ENCODE assay signal across 10 cellular contexts in the genomic region with DNA sequence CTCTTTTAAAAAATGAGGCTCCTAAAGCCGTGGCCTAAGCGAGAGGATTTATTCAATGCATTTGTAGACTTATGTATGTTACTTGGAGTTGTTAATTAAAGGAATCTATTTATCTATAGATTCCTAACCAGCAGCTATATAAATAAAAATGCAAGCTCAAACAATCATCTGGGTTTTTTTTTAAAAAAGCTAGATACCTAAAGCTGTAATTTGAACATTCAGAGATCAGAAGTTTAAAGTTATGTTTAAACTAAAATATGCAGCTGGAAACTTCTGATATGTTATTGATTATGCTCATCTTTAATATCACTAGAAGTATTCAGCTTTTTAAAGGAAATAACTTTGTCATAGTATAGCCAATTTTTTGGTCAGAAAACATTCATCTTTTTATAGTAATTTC. TPM values are rescaled to one million over a fixed set of nuclear protein-coding genes. Genes with fewer than 3 reads are reported as not detected.
A peak's percentile ranks its signal among the peaks of the same experiment; 100 is the strongest.
DNase-seq lines count a peak whose midpoint lies in the region; ATAC-seq and TF ChIP-seq lines count a peak whose summit lies in the region.
"Had no signal": no experiment of that assay in that cellular context is flagged by ENCODE, and none has a peak within 500 bp of the region (broad histone marks: within the 10 kb centered on the region; RNA-seq: fewer than 3 reads in every experiment).

No MANE protein-coding gene starts in this region.

- H3K36me3 ChIP-seq in CD4-positive, CD25-positive, alpha-beta regulatory T cell (ENCODE audit: control insufficient read depth, insufficient read depth, low read length) = no peaks in the 10 kb centered on the region
- peaks cover 7% of the 10 kb centered on the region for H3K36me3 ChIP-seq in WERI-Rb-1

- H3K27me3 Mint-ChIP-seq in CD4-positive, CD25-positive, alpha-beta regulatory T cell = peaks cover 98% of the 10 kb centered on the region
- no peaks in the 10 kb centered on the region for H3K27me3 Mint-ChIP-seq in progenitor cell of endocrine pancreas

- no peaks in the 10 kb centered on the region for H3K36me3 Mint-ChIP-seq in CD4-positive, CD25-positive, alpha-beta regulatory T cell
- H3K36me3 Mint-ChIP-seq in progenitor cell of endocrine pancreas (ENCODE audit: insufficient read depth) = peaks cover 34% of the 10 kb centered on the region

- peak overlapping the region in 3 of 4 donors; percentile 73 to 79 (median 73) for H3K4me3 Mint-ChIP-seq in CD4-positive, CD25-positive, alpha-beta regulatory T cell
- peak overlapping the region; percentile 95 for H3K4me3 Mint-ChIP-seq in progenitor cell of endocrine pancreas (ENCODE audit: low read depth)

- H3K4me1 Mint-ChIP-seq in CD4-positive, CD25-positive, alpha-beta regulatory T cell = peaks cover 0 to 38% (median 18%) of the 10 kb centered on the region in 4 donors
- H3K4me1 Mint-ChIP-seq in progenitor cell of endocrine pancreas (ENCODE audit: low read depth) = peaks cover 15% of the 10 kb centered on the region

- no peak for ATAC-seq in CD4-positive, CD25-positive, alpha-beta regulatory T cell (ENCODE audit: low read depth in 2 of 2)
- no peak for ATAC-seq in HG03565 (IDR thresholded peaks at IDR 0.05; ENCODE audit: unreplicated experiment)
- ATAC-seq in GM19351 (IDR thresholded peaks at IDR 0.05; ENCODE audit: unreplicated experiment) = no peak
- ATAC-seq: activated CD8-positive, alpha-beta memory T cell treated with anti-CD3 and anti-CD28 coated beads, Interleukin-2, amount 10 ng/mL, durations not matched to agents 7 days and 5 days had no signal

- H3K27me3 ChIP-seq in CD4-positive, CD25-positive, alpha-beta regulatory T cell (ENCODE audit: control insufficient read depth, insufficient read depth, low read length) = peaks cover 44% of the 10 kb centered on the region
- H3K27me3 ChIP-seq in WERI-Rb-1 (ENCODE audit: insufficient read depth, low read depth, severe bottlenecking) = no peaks in the 10 kb centered on the region

- H3K4me1 ChIP-seq in CD4-positive, CD25-positive, alpha-beta regulatory T cell (ENCODE audit: control insufficient read depth, insufficient read depth, low read length, poor library complexity, severe bottlenecking) = peaks cover 28% of the 10 kb centered on the region

- H3K9me3 ChIP-seq in CD4-positive, CD25-positive, alpha-beta regulatory T cell (ENCODE audit: control insufficient read depth in 2 of 2, low read length in 2 of 2) = no peaks in the 10 kb centered on the region
- no peaks in the 10 kb centered on the region for H3K9me3 ChIP-seq in WERI-Rb-1 (ENCODE audit: severe bottlenecking)

- no peak for DNase-seq in CD4-positive, CD25-positive, alpha-beta regulatory T cell
- DNase-seq in WERI-Rb-1 (no peak), foreskin fibroblast (no peak), progenitor cell of endocrine pancreas (ENCODE audit: low spot score, unreplicated experiment) (no peak), activated gamma-delta T cell (lab: John Stamatoyannopoulos, UW) (no peak), HUDEP-2 (lab: John Stamatoyannopoulos, UW; ENCODE audit: unreplicated experiment in 76 of 76) (no peak)
- DNase-seq: activated CD8-positive, alpha-beta memory T cell treated with anti-CD3 and anti-CD28 coated beads, Interleukin-2, amount 10 ng/mL, durations not matched to agents 7 days and 5 days; stimulated activated CD4-positive, alpha-beta T cell treated with anti-CD3 and anti-CD28 coated beads, Interleukin-2, amount 100 ng/mL, for 24 hours had no signal

- peaks cover 0 to 8% (median 0%) of the 10 kb centered on the region in 7 donors for H3K9me3 Mint-ChIP-seq in CD4-positive, CD25-positive, alpha-beta regulatory T cell
- H3K9me3 Mint-ChIP-seq in progenitor cell of endocrine pancreas (ENCODE audit: low read depth) = no peaks in the 10 kb centered on the region

- H3K4me3 ChIP-seq in CD4-positive, CD25-positive, alpha-beta regulatory T cell (ENCODE audit: low read depth, low read length) = no peak overlapping the region
- H3K4me3 ChIP-seq in WERI-Rb-1 (ENCODE audit: low read depth, low read length) = peak overlapping the region; percentile 65
- peak overlapping the region; percentile 72 to 79 for H3K4me3 ChIP-seq in foreskin fibroblast (ENCODE audit: low read depth in 1 of 2, low read length in 2 of 2)

- H3K27ac ChIP-seq in CD4-positive, CD25-positive, alpha-beta regulatory T cell (ENCODE audit: insufficient read depth, low read length, poor library complexity, severe bottlenecking) = no peak overlapping the region
- H3K27ac ChIP-seq in WERI-Rb-1 = peak overlapping the region; percentile 81

- TF ChIP-seq CTCF in WERI-Rb-1 (IDR thresholded peaks at IDR 0.05; ENCODE audit: low read depth, low read length) (no peak), foreskin fibroblast (IDR thresholded peaks at IDR 0.05; ENCODE audit: low read depth, low read length) (no peak), progenitor cell of endocrine pancreas (IDR thresholded peaks at IDR 0.05; ENCODE audit: unreplicated experiment) (no peak)

- H3K27ac Mint-ChIP-seq in CD4-positive, CD25-positive, alpha-beta regulatory T cell = no peak overlapping the region
- peak overlapping the region; percentile 96 for H3K27ac Mint-ChIP-seq in progenitor cell of endocrine pancreas
- H3K27ac Mint-ChIP-seq: activated CD8-positive, alpha-beta memory T cell treated with anti-CD3 and anti-CD28 coated beads, Interleukin-2, amount 10 ng/mL, durations not matched to agents 7 days and 5 days had no signal

RNA-seq across cellular contexts. Expression of a gene that starts 1.0 kb away (rescaled TPM):
- total RNA-seq in CD4-positive, CD25-positive, alpha-beta regulatory T cell = 3.6 TPM
- not detected for polyA plus RNA-seq in CD4-positive, CD25-positive, alpha-beta regulatory T cell
- 296 and 306 TPM in 2 replicates for total RNA-seq in progenitor cell of endocrine pancreas
- total RNA-seq: activated CD8-positive, alpha-beta memory T cell treated with anti-CD3 and anti-CD28 coated beads, Interleukin-2, amount 10 ng/mL, durations not matched to agents 7 days and 5 days had no signal

Comparison
In these comparisons a context has a peak if more than half of its experiments do, and no peak if none do; other contexts are left out.
1. RNA of a gene that starts 1.0 kb away (total RNA-seq): 296 to 306 TPM in progenitor cell of endocrine pancreas; 3.6 TPM in CD4-positive, CD25-positive, alpha-beta regulatory T cell (single experiment); every median in the first group is over 10 times any median in the second.